In the genomic region with DNA sequence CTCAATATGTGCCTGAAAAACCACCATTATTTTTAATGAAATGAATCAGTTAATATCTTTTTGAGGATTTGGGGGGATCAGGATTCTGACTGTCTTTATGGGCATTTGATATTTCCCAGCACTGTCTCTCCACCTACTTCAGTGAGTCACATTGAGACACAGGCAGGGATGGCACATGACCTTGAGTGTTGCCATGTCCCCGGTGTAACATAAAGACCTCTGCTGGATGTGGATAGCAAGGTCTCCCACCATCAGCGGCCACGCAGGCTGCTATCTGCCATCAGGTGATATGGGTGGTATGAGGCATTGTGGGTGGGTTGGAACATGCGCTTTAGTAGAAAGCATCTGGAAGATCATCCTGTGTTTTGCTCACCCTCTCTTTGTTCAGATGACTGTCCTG, we compare ENCODE assay signal across 25 cellular contexts.
A peak's percentile ranks its signal among the peaks of the same experiment; 100 is the strongest.
DNase-seq lines count a peak whose midpoint lies in the region; ATAC-seq, FAIRE-seq and TF ChIP-seq lines count a peak whose summit lies in the region.
"Had no signal": no experiment of that assay in that cellular context is flagged by ENCODE, and none has a peak within 500 bp of the region (broad histone marks: within the 10 kb centered on the region; RNA-seq: fewer than 3 reads in every experiment).

No MANE protein-coding gene starts in this region.

- POLR2A ChIA-PET in activated naive CD8-positive, alpha-beta T cell treated with anti-CD3 and anti-CD28 coated beads, Interleukin-2, amount 10 ng/mL, durations not matched to agents 7 days and 5 days (lab: Charles Lee), result no interaction called here
- POLR2A ChIA-PET in K562 (lab: Yijun Ruan, JAX), result no interaction called here

- WGBS in K562 (ENCODE audit: insufficient coverage, low coverage, missing lambda C conversion rate), result 3% methylated on average over 4 of the region's 4 CpGs

- H2AFZ ChIP-seq in KMS-11 (ENCODE audit: low read depth), result no peak overlapping the region
- no peak overlapping the region for H2AFZ ChIP-seq in K562 (ENCODE audit: low read depth, low read length)

- intact Hi-C loops in K562 (cut with micrococcal nuclease), result no loop called here

- no TSS peak for BruUV-seq in K562 (replicated peaks; lab: Mats Ljungman, UMichigan)

- FAIRE-seq in K562 (lab: Jason Lieb, UNC), result no peak
- FAIRE-seq: H54 had no signal

- CTCF ChIA-PET in K562 (lab: Yijun Ruan, JAX; ENCODE audit: low intra/inter-chr PET ratio), result no interaction called here

- H3K4me2 ChIP-seq in KMS-11, result no peak overlapping the region; the same call in 1 of the 2 replicates
- H3K4me2 ChIP-seq in K562 (ENCODE audit: insufficient read depth, low read length), result no peak overlapping the region

- no peaks in the 10 kb centered on the region for H3K9me3 ChIP-seq in K562 (replicated peaks; ENCODE audit: control insufficient read depth, insufficient read depth, low read depth, low read length)

- H3K27me3 ChIP-seq in KMS-11 (ENCODE audit: insufficient read depth, low read depth) (no peaks in the 10 kb centered on the region), K562 (ENCODE audit: control insufficient read depth in 2 of 2, insufficient read depth in 2 of 2, low read length in 2 of 2) (peaks cover 2 to 8% of the 10 kb centered on the region in 2 experiments; a peak in 3 of 5 replicates)

- in situ Hi-C loops in K562 (cut with MboI), result loop anchor here (10.0 kb wide), 1 partner anchor 253 kb away; the partner anchor contains the start of gene APOBEC4

- no peak for TF ChIP-seq EP300 in K562 (IDR thresholded peaks at IDR 0.05; ENCODE audit: low read length)

- TF ChIP-seq RAD21 in K562 (CRISPR knock-in tag; conservative IDR thresholded peaks at IDR 0.05 in 1 of 2, IDR thresholded peaks at IDR 0.05 in 1 of 2), result no peak

- no peak for TF ChIP-seq CTCF in KMS-11 (conservative IDR thresholded peaks at IDR 0.05; ENCODE audit: low read depth, low read length)
- no peak for TF ChIP-seq CTCF in K562 (IDR thresholded peaks at IDR 0.05 in 2 of 3, conservative IDR thresholded peaks at IDR 0.05 in 1 of 3; ENCODE audit: insufficient read depth in 2 of 3, low read depth in 1 of 3, low read length in 3 of 3)

- ATAC-seq in activated naive CD8-positive, alpha-beta T cell treated with anti-CD3 and anti-CD28 coated beads, Interleukin-2, amount 10 ng/mL, durations not matched to agents 7 days and 5 days (ENCODE audit: low read depth), result peak; percentile 30
- ATAC-seq in K562 (peak; percentile 30; the same call in 1 of the 3 replicates), GM21367 (IDR thresholded peaks at IDR 0.05; ENCODE audit: unreplicated experiment) (no peak)
- ATAC-seq in stimulated activated memory B cell treated with anti-CD40 and anti-IgM and Interleukin-4, amounts not matched to agents 10 μg/mL and 1 μg/mL and 100 μg/mL, for 72 hours, result no peak
- no peak for ATAC-seq in natural killer cell treated with Interleukin-12 subunit alpha and Interleukin-12 subunit beta and Interleukin-15 and Interleukin-18, amount 100 ng/mL, for 72 hours
- ATAC-seq: PC-3 had no signal

- H3K27me3 Mint-ChIP-seq in activated naive CD8-positive, alpha-beta T cell treated with anti-CD3 and anti-CD28 coated beads, Interleukin-2, amount 10 ng/mL, durations not matched to agents 7 days and 5 days, result no peaks in the 10 kb centered on the region
- H3K27me3 Mint-ChIP-seq in activated naive CD8-positive, alpha-beta T cell treated with anti-CD3 and anti-CD28 coated beads for 36 hours, result no peaks in the 10 kb centered on the region
- H3K27me3 Mint-ChIP-seq in stimulated activated memory B cell treated with anti-CD40 and anti-IgM and Interleukin-4, amounts not matched to agents 10 μg/mL and 1 μg/mL and 100 μg/mL, for 72 hours, result no peaks in the 10 kb centered on the region
- peaks cover 0 to 4% of the 10 kb centered on the region in 2 donors for H3K27me3 Mint-ChIP-seq in natural killer cell treated with Interleukin-12 subunit alpha and Interleukin-12 subunit beta and Interleukin-15 and Interleukin-18, amount 100 ng/mL, for 72 hours
- H3K27me3 Mint-ChIP-seq: B cell had no signal

- H3K27ac ChIP-seq in KMS-11 (peak overlapping the region; percentile 89; the same call in 1 of the 2 replicates), K562 (ENCODE audit: extremely low read depth, low read depth, low read length) (no peak overlapping the region)
- H3K27ac ChIP-seq: 22Rv1 had no signal

- H3K9me3 Mint-ChIP-seq in activated naive CD8-positive, alpha-beta T cell treated with anti-CD3 and anti-CD28 coated beads, Interleukin-2, amount 10 ng/mL, durations not matched to agents 7 days and 5 days, result no peaks in the 10 kb centered on the region
- no peaks in the 10 kb centered on the region for H3K9me3 Mint-ChIP-seq in activated naive CD8-positive, alpha-beta T cell treated with anti-CD3 and anti-CD28 coated beads for 36 hours
- no peaks in the 10 kb centered on the region for H3K9me3 Mint-ChIP-seq in stimulated activated memory B cell treated with anti-CD40 and anti-IgM and Interleukin-4, amounts not matched to agents 10 μg/mL and 1 μg/mL and 100 μg/mL, for 72 hours
- H3K9me3 Mint-ChIP-seq in natural killer cell treated with Interleukin-12 subunit alpha and Interleukin-12 subunit beta and Interleukin-15 and Interleukin-18, amount 100 ng/mL, for 72 hours, result no peaks in the 10 kb centered on the region
- H3K9me3 Mint-ChIP-seq: CD14-positive monocyte; CD8-positive, alpha-beta memory T cell had no signal

- peaks cover 6% of the 10 kb centered on the region for H3K36me3 Mint-ChIP-seq in activated naive CD8-positive, alpha-beta T cell treated with anti-CD3 and anti-CD28 coated beads, Interleukin-2, amount 10 ng/mL, durations not matched to agents 7 days and 5 days
- H3K36me3 Mint-ChIP-seq in activated naive CD8-positive, alpha-beta T cell treated with anti-CD3 and anti-CD28 coated beads for 36 hours, result peaks cover 3% of the 10 kb centered on the region
- peaks cover 44% of the 10 kb centered on the region for H3K36me3 Mint-ChIP-seq in stimulated activated memory B cell treated with anti-CD40 and anti-IgM and Interleukin-4, amounts not matched to agents 10 μg/mL and 1 μg/mL and 100 μg/mL, for 72 hours
- no peaks in the 10 kb centered on the region for H3K36me3 Mint-ChIP-seq in natural killer cell treated with Interleukin-12 subunit alpha and Interleukin-12 subunit beta and Interleukin-15 and Interleukin-18, amount 100 ng/mL, for 72 hours

- H3K27ac Mint-ChIP-seq in activated naive CD8-positive, alpha-beta T cell treated with anti-CD3 and anti-CD28 coated beads, Interleukin-2, amount 10 ng/mL, durations not matched to agents 7 days and 5 days, result no peak overlapping the region
- H3K27ac Mint-ChIP-seq in activated naive CD8-positive, alpha-beta T cell treated with anti-CD3 and anti-CD28 coated beads for 36 hours, result no peak overlapping the region
- H3K27ac Mint-ChIP-seq in stimulated activated memory B cell treated with anti-CD40 and anti-IgM and Interleukin-4, amounts not matched to agents 10 μg/mL and 1 μg/mL and 100 μg/mL, for 72 hours, result peak overlapping the region; percentile 86
- H3K27ac Mint-ChIP-seq in natural killer cell treated with Interleukin-12 subunit alpha and Interleukin-12 subunit beta and Interleukin-15 and Interleukin-18, amount 100 ng/mL, for 72 hours, result no peak overlapping the region

- H3K4me1 ChIP-seq in KMS-11 (ENCODE audit: low read depth, poor library complexity, severe bottlenecking) (peaks cover 65% of the 10 kb centered on the region), K562 (replicated peaks in 1 of 2; ENCODE audit: control insufficient read depth in 2 of 2, insufficient read depth in 2 of 2, low read length in 2 of 2) (no peaks in the 10 kb centered on the region)

- H3K9me1 ChIP-seq in K562 (ENCODE audit: control insufficient read depth, insufficient read depth, low read length), result no peaks in the 10 kb centered on the region

- no peak overlapping the region for H3K4me3 ChIP-seq in KMS-11 (IDR thresholded peaks at IDR 0.05; ENCODE audit: insufficient read depth, low read depth, low read length)
- no peak overlapping the region for H3K4me3 ChIP-seq in K562

- no peak overlapping the region for H3K9ac ChIP-seq in KMS-11
- no peak overlapping the region for H3K9ac ChIP-seq in K562 (ENCODE audit: insufficient read depth in 1 of 2, low read depth in 2 of 2, low read length in 2 of 2)

- no peak for TF ChIP-seq POLR2A in K562 (conservative IDR thresholded peaks at IDR 0.05)

- no peak for DNase-seq in activated naive CD8-positive, alpha-beta T cell treated with anti-CD3 and anti-CD28 coated beads, Interleukin-2, amount 10 ng/mL, durations not matched to agents 7 days and 5 days
- no peak for DNase-seq in activated naive CD8-positive, alpha-beta T cell treated with anti-CD3 and anti-CD28 coated beads for 36 hours
- no peak for DNase-seq in K562 (ENCODE audit: extremely low read depth in 1 of 4, low spot score in 3 of 4)
- DNase-seq in DMS153 (lab: John Stamatoyannopoulos, UW), result no peak
- DNase-seq in natural killer cell treated with Interleukin-12 subunit alpha and Interleukin-12 subunit beta and Interleukin-15 and Interleukin-18, amount 100 ng/mL, for 72 hours (ENCODE audit: low spot score), result no peak
- DNase-seq: CD8-positive, alpha-beta memory T cell; DND-41; KG1; MM.1S; NCI-H1694; NCI-H2029 treated with DMSO at 0.1 percent for 48 hours; NCI-H446 treated with DMSO at 0.1 percent for 48 hours; NCI-H526; NCI-H82; NK-92 treated with Interleukin-12 subunit alpha and Interleukin-12 subunit beta, amount 100 ng/mL, for 24 hours; PC-3; RPMI8226; SHP77 treated with DMSO at 0.1 percent for 48 hours had no signal

- no peak overlapping the region for H3K4me3 Mint-ChIP-seq in activated naive CD8-positive, alpha-beta T cell treated with anti-CD3 and anti-CD28 coated beads, Interleukin-2, amount 10 ng/mL, durations not matched to agents 7 days and 5 days
- no peak overlapping the region for H3K4me3 Mint-ChIP-seq in activated naive CD8-positive, alpha-beta T cell treated with anti-CD3 and anti-CD28 coated beads for 36 hours
- no peak overlapping the region for H3K4me3 Mint-ChIP-seq in stimulated activated memory B cell treated with anti-CD40 and anti-IgM and Interleukin-4, amounts not matched to agents 10 μg/mL and 1 μg/mL and 100 μg/mL, for 72 hours
- H3K4me3 Mint-ChIP-seq in natural killer cell treated with Interleukin-12 subunit alpha and Interleukin-12 subunit beta and Interleukin-15 and Interleukin-18, amount 100 ng/mL, for 72 hours, result no peak overlapping the region
- H3K4me3 Mint-ChIP-seq: B cell; CD14-positive monocyte; CD8-positive, alpha-beta memory T cell had no signal

- peaks cover 22% of the 10 kb centered on the region for H3K36me3 ChIP-seq in KMS-11 (ENCODE audit: insufficient read depth)
- no peaks in the 10 kb centered on the region for H3K36me3 ChIP-seq in K562 (ENCODE audit: control insufficient read depth, insufficient read depth, low read length)

- peaks cover 3% of the 10 kb centered on the region for H3K4me1 Mint-ChIP-seq in activated naive CD8-positive, alpha-beta T cell treated with anti-CD3 and anti-CD28 coated beads, Interleukin-2, amount 10 ng/mL, durations not matched to agents 7 days and 5 days
- H3K4me1 Mint-ChIP-seq in activated naive CD8-positive, alpha-beta T cell treated with anti-CD3 and anti-CD28 coated beads for 36 hours, result peaks cover 9% of the 10 kb centered on the region
- peaks cover 44% of the 10 kb centered on the region for H3K4me1 Mint-ChIP-seq in stimulated activated memory B cell treated with anti-CD40 and anti-IgM and Interleukin-4, amounts not matched to agents 10 μg/mL and 1 μg/mL and 100 μg/mL, for 72 hours
- peaks cover 0 to 15% of the 10 kb centered on the region in 2 donors for H3K4me1 Mint-ChIP-seq in natural killer cell treated with Interleukin-12 subunit alpha and Interleukin-12 subunit beta and Interleukin-15 and Interleukin-18, amount 100 ng/mL, for 72 hours (ENCODE audit: low read depth in 2 of 2)
- H3K4me1 Mint-ChIP-seq: CD8-positive, alpha-beta memory T cell had no signal

- H3K79me2 ChIP-seq in KMS-11 (ENCODE audit: insufficient read depth, low read depth) (no peaks in the 10 kb centered on the region), K562 (ENCODE audit: control insufficient read depth, insufficient read depth, low read length) (no peaks in the 10 kb centered on the region)

- H4K20me1 ChIP-seq in KMS-11 (ENCODE audit: insufficient read depth) (no peaks in the 10 kb centered on the region), K562 (replicated peaks; ENCODE audit: control insufficient read depth, insufficient read depth, low read length) (no peaks in the 10 kb centered on the region)

Comparison
In these comparisons a context has a peak if more than half of its experiments do, and no peak if none do; other contexts are left out.
1. ATAC-seq: peak in activated naive CD8-positive, alpha-beta T cell treated with anti-CD3 and anti-CD28 coated beads, Interleukin-2, amount 10 ng/mL, durations not matched to agents 7 days and 5 days (single experiment) and K562 (single experiment); none in stimulated activated memory B cell treated with anti-CD40 and anti-IgM and Interleukin-4, amounts not matched to agents 10 μg/mL and 1 μg/mL and 100 μg/mL, for 72 hours (single experiment), GM21367 (single experiment) and natural killer cell treated with Interleukin-12 subunit alpha and Interleukin-12 subunit beta and Interleukin-15 and Interleukin-18, amount 100 ng/mL, for 72 hours (0 of 2).